In genomic region chr4:80711956-80712355, GRCh38 we compare ENCODE assay signal across 17 cellular contexts.
A peak's percentile ranks its signal among the peaks of the same experiment; 100 is the strongest.
DNase-seq lines count a peak whose midpoint lies in the region; ATAC-seq and TF ChIP-seq lines count a peak whose summit lies in the region.
"Had no signal": no experiment of that assay in that cellular context is flagged by ENCODE, and none has a peak within 500 bp of the region (broad histone marks: within the 10 kb centered on the region; RNA-seq: fewer than 3 reads in every experiment).

No MANE protein-coding gene starts in this region.

- no peak for ATAC-seq in stimulated activated effector memory CD8-positive, alpha-beta T cell treated with anti-CD3 and anti-CD28 coated beads, Interleukin-12 subunit alpha, Interleukin-12 subunit beta, amount 100 ng/mL, for 72 hours
- ATAC-seq in HG03097 (IDR thresholded peaks at IDR 0.05; ENCODE audit: low FRiP score, unreplicated experiment): no peak
- ATAC-seq: GM12878, HepG2 had no signal

- no peaks in the 10 kb centered on the region for H4K20me1 ChIP-seq in Loucy (ENCODE audit: insufficient read depth, low read length, poor library complexity, severe bottlenecking)

- POLR2A ChIA-PET in AG04449 (lab: Yijun Ruan, JAX): no interaction called here

- DNase-seq in AG04449 (ENCODE audit: low read depth, low spot score) (peak; percentile 61), DMS 273 (lab: John Stamatoyannopoulos, UW; ENCODE audit: unreplicated experiment) (peak; percentile 43), adipocyte (ENCODE audit: low read depth) (peak; percentile 52), retina (no peak), dorsolateral prefrontal cortex (no peak)
- DNase-seq in stimulated activated effector memory CD8-positive, alpha-beta T cell treated with anti-CD3 and anti-CD28 coated beads, Interleukin-12 subunit alpha, Interleukin-12 subunit beta, amount 100 ng/mL, for 72 hours (ENCODE audit: low spot score in 2 of 2): no peak
- DNase-seq: AML-193; Caco-2; CD4-positive, alpha-beta T cell; EL; H9; KG1 had no signal

- H3K27ac Mint-ChIP-seq in stimulated activated effector memory CD8-positive, alpha-beta T cell treated with anti-CD3 and anti-CD28 coated beads, Interleukin-12 subunit alpha, Interleukin-12 subunit beta, amount 100 ng/mL, for 72 hours: no peak overlapping the region
- H3K27ac Mint-ChIP-seq: CD4-positive, alpha-beta T cell; H9 had no signal

- H3K9me2 ChIP-seq in Loucy (replicated peaks; ENCODE audit: low read depth, low read length): no peaks in the 10 kb centered on the region

- H3K9me3 Mint-ChIP-seq in stimulated activated effector memory CD8-positive, alpha-beta T cell treated with anti-CD3 and anti-CD28 coated beads, Interleukin-12 subunit alpha, Interleukin-12 subunit beta, amount 100 ng/mL, for 72 hours: no peaks in the 10 kb centered on the region
- H3K9me3 Mint-ChIP-seq: CD4-positive, alpha-beta T cell; H9 had no signal

- H3K4me3 ChIP-seq in AG04449 (ENCODE audit: low read depth, low read length) (no peak overlapping the region), Loucy (ENCODE audit: low read length, poor library complexity, severe bottlenecking) (no peak overlapping the region), adipocyte (ENCODE audit: low read length) (no peak overlapping the region), dorsolateral prefrontal cortex (no peak overlapping the region)
- H3K4me3 ChIP-seq: GM12878 had no signal

- H3K9ac ChIP-seq in Loucy (ENCODE audit: low read depth, low read length, poor library complexity, severe bottlenecking) (no peak overlapping the region), adipocyte (ENCODE audit: low read length) (no peak overlapping the region)

- CTCF ChIA-PET in AG04449 (lab: Yijun Ruan, JAX): no interaction called here

- H3K4me2 ChIP-seq in Loucy (ENCODE audit: low read depth, low read length, poor library complexity, severe bottlenecking): no peak overlapping the region

- H2AFZ ChIP-seq in Loucy (ENCODE audit: low read length): peak overlapping the region; percentile 80; the same call in 1 of the 2 replicates

- no peak overlapping the region for H3K4me3 Mint-ChIP-seq in stimulated activated effector memory CD8-positive, alpha-beta T cell treated with anti-CD3 and anti-CD28 coated beads, Interleukin-12 subunit alpha, Interleukin-12 subunit beta, amount 100 ng/mL, for 72 hours
- H3K4me3 Mint-ChIP-seq: CD4-positive, alpha-beta T cell; H9 had no signal

- no peaks in the 10 kb centered on the region for H3K9me3 ChIP-seq in Loucy (ENCODE audit: insufficient read depth, low read depth, low read length)
- H3K9me3 ChIP-seq in adipocyte (ENCODE audit: control insufficient read depth, low read length): no peaks in the 10 kb centered on the region
- H3K9me3 ChIP-seq: Caco-2 had no signal

- H3F3A ChIP-seq in Loucy (ENCODE audit: low read depth): no peaks in the 10 kb centered on the region

- H3K4me1 ChIP-seq in Loucy (ENCODE audit: insufficient read depth, low read length, poor library complexity, severe bottlenecking): peaks cover 11% of the 10 kb centered on the region
- no peaks in the 10 kb centered on the region for H3K4me1 ChIP-seq in adipocyte (ENCODE audit: control insufficient read depth, insufficient read depth, low read length)
- H3K4me1 ChIP-seq: Caco-2 had no signal

- intact Hi-C loops in dorsolateral prefrontal cortex (cut with DNase I): no loop called here

- no peaks in the 10 kb centered on the region for H3K27me3 ChIP-seq in Loucy (ENCODE audit: insufficient read depth, low read length, poor library complexity, severe bottlenecking)
- H3K27me3 ChIP-seq in adipocyte (replicated peaks; ENCODE audit: control insufficient read depth, insufficient read depth, low read length): no peaks in the 10 kb centered on the region
- H3K27me3 ChIP-seq in dorsolateral prefrontal cortex: no peaks in the 10 kb centered on the region

- H3K36me3 ChIP-seq in Loucy (ENCODE audit: insufficient read depth, low read length) (no peaks in the 10 kb centered on the region), adipocyte (ENCODE audit: control insufficient read depth, insufficient read depth, low read length, severe bottlenecking) (no peaks in the 10 kb centered on the region)

- H3K27ac ChIP-seq in dorsolateral prefrontal cortex: no peak overlapping the region
- H3K27ac ChIP-seq: C4-2B had no signal

- no peaks in the 10 kb centered on the region for H3K4me1 Mint-ChIP-seq in stimulated activated effector memory CD8-positive, alpha-beta T cell treated with anti-CD3 and anti-CD28 coated beads, Interleukin-12 subunit alpha, Interleukin-12 subunit beta, amount 100 ng/mL, for 72 hours

- TF ChIP-seq CTCF in AG04449 (IDR thresholded peaks at IDR 0.05; ENCODE audit: insufficient read depth, low read length, missing control alignments) (no peak), Loucy (conservative IDR thresholded peaks at IDR 0.05; ENCODE audit: low read length) (no peak), dorsolateral prefrontal cortex (IDR thresholded peaks at IDR 0.05 in 54 of 56, conservative IDR thresholded peaks at IDR 0.05 in 2 of 56; ENCODE audit: low read depth in 1 of 56, partially characterized antibody in 56 of 56) (no peak)

- no peaks in the 10 kb centered on the region for H3K79me2 ChIP-seq in Loucy (ENCODE audit: insufficient read depth, low read length)

- no peaks in the 10 kb centered on the region for H3K36me3 Mint-ChIP-seq in stimulated activated effector memory CD8-positive, alpha-beta T cell treated with anti-CD3 and anti-CD28 coated beads, Interleukin-12 subunit alpha, Interleukin-12 subunit beta, amount 100 ng/mL, for 72 hours

Comparison
In these comparisons a context has a peak if more than half of its experiments do, and no peak if none do; other contexts are left out.
1. DNase-seq: peak in AG04449 (single experiment), DMS 273 (single experiment) and adipocyte (single experiment); none in retina (single experiment), stimulated activated effector memory CD8-positive, alpha-beta T cell treated with anti-CD3 and anti-CD28 coated beads, Interleukin-12 subunit alpha, Interleukin-12 subunit beta, amount 100 ng/mL, for 72 hours (0 of 2) and dorsolateral prefrontal cortex (0 of 10).